In genomic region chr1:173666646-173667045, GRCh38 we compare ENCODE assay signal across 32 cellular contexts. TPM values are rescaled to one million over a fixed set of nuclear protein-coding genes. Genes with fewer than 3 reads are reported as not detected.
A peak's percentile ranks its signal among the peaks of the same experiment; 100 is the strongest.
DNase-seq lines count a peak whose midpoint lies in the region; ATAC-seq and TF ChIP-seq lines count a peak whose summit lies in the region.
"Had no signal": no experiment of that assay in that cellular context is flagged by ENCODE, and none has a peak within 500 bp of the region (broad histone marks: within the 10 kb centered on the region; RNA-seq: fewer than 3 reads in every experiment).

No MANE protein-coding gene starts in this region.

- DNase-seq in DMS53 (lab: John Stamatoyannopoulos, UW) (peak; percentile 9), DMS53 treated with DMSO at 0.1 percent for 48 hours (lab: John Stamatoyannopoulos, UW; ENCODE audit: unreplicated experiment) (no peak), PC-3 (peak; percentile 95), mammary epithelial cell (peak; percentile 59), skeletal muscle cell (ENCODE audit: low read depth) (peak; percentile 3), body of pancreas (no peak), medulla oblongata (ENCODE audit: extremely low spot score) (no peak)
- DNase-seq: activated CD4-positive, alpha-beta T cell treated with anti-CD3 and anti-CD28 coated beads for 4 hours; activated effector memory CD4-positive, alpha-beta T cell treated with Interleukin-2 at 50 U/mL for 16 hours; anterior cingulate cortex; central memory CD4-positive, alpha-beta T cell; COR-L47; dermis blood vessel endothelial cell; DMS79; Kasumi-1; left cardiac atrium; nephron progenitor cell; SHP77 treated with DMSO at 0.1 percent for 48 hours; stimulated activated CD4-positive, alpha-beta T cell treated with anti-CD3 and anti-CD28 coated beads, Interleukin-1b, Interleukin-23, amount 100 ng/mL, for 48 hours had no signal

- POLR2A ChIA-PET in PC-3 (lab: Charles Lee; ENCODE audit: unreplicated experiment) = interaction anchor here (0.6 kb wide), 1 partner anchor 237 kb away, joined by 4 read pairs; no protein-coding TSS in a partner anchor

- H3K79me2 ChIP-seq in PC-3 (ENCODE audit: low read length) (no peaks in the 10 kb centered on the region), mammary epithelial cell (ENCODE audit: insufficient read depth, low read length) (no peaks in the 10 kb centered on the region)

- H3F3A ChIP-seq in PC-3 (ENCODE audit: low read length, unreplicated experiment) = no peaks in the 10 kb centered on the region

- H3K27ac ChIP-seq in PC-3 (ENCODE audit: low read length) (no peak overlapping the region), mammary epithelial cell (ENCODE audit: insufficient read depth, low read depth, low read length) (no peak overlapping the region), body of pancreas (no peak overlapping the region)
- H3K27ac ChIP-seq: 22Rv1, C4-2B, esophagus muscularis mucosa, gastroesophageal sphincter, HL-60, thoracic aorta had no signal

- H3K9me3 ChIP-seq in PC-3 (ENCODE audit: low read length) = no peaks in the 10 kb centered on the region
- no peaks in the 10 kb centered on the region for H3K9me3 ChIP-seq in mammary epithelial cell (replicated peaks; ENCODE audit: insufficient read depth, low read length)
- H3K9me3 ChIP-seq in body of pancreas = no peaks in the 10 kb centered on the region
- H3K9me3 ChIP-seq: esophagus muscularis mucosa, gastroesophageal sphincter, thoracic aorta had no signal

- H3K4me3 ChIP-seq in PC-3 (ENCODE audit: low read length) = no peak overlapping the region
- no peak overlapping the region for H3K4me3 ChIP-seq in mammary epithelial cell (replicated peaks in 1 of 3; ENCODE audit: insufficient read depth in 1 of 3, low read depth in 2 of 3, low read length in 3 of 3)
- no peak overlapping the region for H3K4me3 ChIP-seq in skeletal muscle cell (ENCODE audit: low read depth, low read length)
- no peak overlapping the region for H3K4me3 ChIP-seq in body of pancreas
- H3K4me3 ChIP-seq: esophagus muscularis mucosa, gastroesophageal sphincter, smooth muscle cell, thoracic aorta had no signal

- ATAC-seq in PC-3 = peak; percentile 100
- ATAC-seq in GM19023 (IDR thresholded peaks at IDR 0.05; ENCODE audit: unreplicated experiment) = no peak
- ATAC-seq in body of pancreas = no peak
- ATAC-seq: gastroesophageal sphincter, left cardiac atrium had no signal

- peak overlapping the region; percentile 15 for H3K4me2 ChIP-seq in PC-3 (ENCODE audit: low read length)
- no peak overlapping the region for H3K4me2 ChIP-seq in mammary epithelial cell (ENCODE audit: insufficient read depth, low read depth, low read length)
- H3K4me2 ChIP-seq: smooth muscle cell had no signal

- H4K20me1 ChIP-seq in PC-3 (ENCODE audit: low read length) (no peaks in the 10 kb centered on the region), mammary epithelial cell (ENCODE audit: insufficient read depth, low read length) (no peaks in the 10 kb centered on the region)

- TF ChIP-seq POLR2A in body of pancreas (IDR thresholded peaks at IDR 0.05) = no peak

- H3K36me3 ChIP-seq in PC-3 (ENCODE audit: low read depth, low read length) = no peaks in the 10 kb centered on the region
- H3K36me3 ChIP-seq in mammary epithelial cell (ENCODE audit: insufficient read depth, low read length) = no peaks in the 10 kb centered on the region
- H3K36me3 ChIP-seq in body of pancreas (replicated peaks in 1 of 2; ENCODE audit: insufficient read depth in 1 of 2, low read depth in 2 of 2) = no peaks in the 10 kb centered on the region
- H3K36me3 ChIP-seq: esophagus muscularis mucosa, gastroesophageal sphincter, thoracic aorta had no signal

- in situ Hi-C loops in mammary epithelial cell (cut with MboI; ENCODE audit: low sequenced_read_pairs in 2 of 2) = no loop called here

- H2AFZ ChIP-seq in PC-3 (ENCODE audit: low read length) = no peak overlapping the region
- H2AFZ ChIP-seq in mammary epithelial cell (ENCODE audit: low read depth, low read length) = no peak overlapping the region

- dilution Hi-C loops in mammary epithelial cell (cut with HindIII; ENCODE audit: low sequenced_read_pairs) = no loop called here

- no peaks in the 10 kb centered on the region for H3K9me2 ChIP-seq in PC-3 (replicated peaks; ENCODE audit: low read length)

- H3K27me3 ChIP-seq in PC-3 (ENCODE audit: low read length) = no peaks in the 10 kb centered on the region
- H3K27me3 ChIP-seq in mammary epithelial cell (ENCODE audit: insufficient read depth, low read length) = no peaks in the 10 kb centered on the region
- H3K27me3 ChIP-seq in body of pancreas = peaks cover 0 to 4% of the 10 kb centered on the region in 2 donors
- H3K27me3 ChIP-seq: gastroesophageal sphincter had no signal

- H3K4me1 ChIP-seq in PC-3 (ENCODE audit: insufficient read depth, low read length) (peaks cover 10% of the 10 kb centered on the region), mammary epithelial cell (ENCODE audit: insufficient read depth, low read length) (peaks cover 13% of the 10 kb centered on the region), body of pancreas (peaks cover 8% of the 10 kb centered on the region)

- no peak for TF ChIP-seq CTCF in PC-3 (conservative IDR thresholded peaks at IDR 0.05; ENCODE audit: low read depth, low read length)
- TF ChIP-seq CTCF in mammary epithelial cell (conservative IDR thresholded peaks at IDR 0.05 in 1 of 2, IDR thresholded peaks at IDR 0.05 in 1 of 2; ENCODE audit: extremely low read depth in 1 of 2, insufficient read depth in 1 of 2, low read depth in 1 of 2, low read length in 2 of 2) = no peak
- TF ChIP-seq CTCF in body of pancreas (IDR thresholded peaks at IDR 0.05) = no peak

- CTCF ChIA-PET in PC-3 (lab: Charles Lee) (no interaction called here), mammary epithelial cell (lab: Charles Lee; ENCODE audit: low non-redundant PET) (no interaction called here)

- WGBS in mammary epithelial cell (ENCODE audit: low coverage, missing lambda C conversion rate) = 97% methylated on average over 3 of the region's 3 CpGs
- 95 to 97% methylated on average over 3 of the region's 3 CpGs for WGBS in body of pancreas, 2 donors

- intact Hi-C loops in PC-3 (cut with micrococcal nuclease) (no loop called here), mammary epithelial cell (cut with micrococcal nuclease) (no loop called here), body of pancreas (cut with DNase I) (no loop called here)

- BruUV-seq in PC-3 (replicated peaks; lab: Mats Ljungman, UMichigan) (no TSS peak), mammary epithelial cell (replicated peaks; lab: Mats Ljungman, UMichigan) (no TSS peak)

- no peak overlapping the region for H3K9ac ChIP-seq in PC-3 (ENCODE audit: low read length)
- H3K9ac ChIP-seq in mammary epithelial cell (ENCODE audit: insufficient read depth, low read length) = no peak overlapping the region

RNA-seq across cellular contexts. Expression of gene ANKRD45, which starts 3.0 kb away (rescaled TPM):
- total RNA-seq in PC-3 (2014; rRNA removed) = not detected in 2 replicates
- 1 to 10 TPM in 1 of 2 donors, under 1 TPM in 1; 0.28 to 1.7 TPM for total RNA-seq in mammary epithelial cell
- polyA plus RNA-seq in mammary epithelial cell = not detected
- not detected for polyA minus RNA-seq in mammary epithelial cell
- total RNA-seq in body of pancreas = under 1 TPM in 1 of 2 donors, not detected in 1; 0.26 TPM
- total RNA-seq: activated CD8-positive, alpha-beta memory T cell treated with anti-CD3 and anti-CD28 coated beads for 36 hours; lung microvascular endothelial cell; thoracic aorta had no signal

RNA-seq across cellular contexts. Expression of gene TEX50, which starts 31.5 kb away (rescaled TPM):
- total RNA-seq in PC-3 (2014; rRNA removed) (not detected in 2 replicates), mammary epithelial cell (not detected), body of pancreas (not detected)
- polyA plus RNA-seq in mammary epithelial cell = not detected
- not detected for polyA minus RNA-seq in mammary epithelial cell
- total RNA-seq: activated CD8-positive, alpha-beta memory T cell treated with anti-CD3 and anti-CD28 coated beads for 36 hours; dermis blood vessel endothelial cell; esophagus muscularis mucosa; gastroesophageal sphincter; left cardiac atrium; lung microvascular endothelial cell; mucosa of gallbladder; osteoblast; thoracic aorta; urinary bladder had no signal
- polyA plus RNA-seq: smooth muscle cell, urinary bladder had no signal

RNA-seq across cellular contexts. Expression of gene KLHL20, which starts 48.1 kb away (rescaled TPM):
- total RNA-seq in PC-3 (2014; rRNA removed) = 46.2 and 46.4 TPM in 2 replicates
- total RNA-seq in mammary epithelial cell = 10 to 100 TPM; 25.7 to 26.3 TPM
- polyA plus RNA-seq in mammary epithelial cell = 12.3 TPM
- polyA minus RNA-seq in mammary epithelial cell = 19.1 TPM
- total RNA-seq in body of pancreas = 10 to 100 TPM; 14.3 to 15.8 TPM

Comparison
In these comparisons a context has a peak if more than half of its experiments do, and no peak if none do; other contexts are left out.
1. DNase-seq: peak in DMS53 (single experiment), PC-3 (single experiment), mammary epithelial cell (single experiment) and skeletal muscle cell (single experiment); none in DMS53 treated with DMSO at 0.1 percent for 48 hours (single experiment), body of pancreas (0 of 4) and medulla oblongata (single experiment).